Comparison of ENCODE assay signal across 8 cellular contexts in the genomic region with DNA sequence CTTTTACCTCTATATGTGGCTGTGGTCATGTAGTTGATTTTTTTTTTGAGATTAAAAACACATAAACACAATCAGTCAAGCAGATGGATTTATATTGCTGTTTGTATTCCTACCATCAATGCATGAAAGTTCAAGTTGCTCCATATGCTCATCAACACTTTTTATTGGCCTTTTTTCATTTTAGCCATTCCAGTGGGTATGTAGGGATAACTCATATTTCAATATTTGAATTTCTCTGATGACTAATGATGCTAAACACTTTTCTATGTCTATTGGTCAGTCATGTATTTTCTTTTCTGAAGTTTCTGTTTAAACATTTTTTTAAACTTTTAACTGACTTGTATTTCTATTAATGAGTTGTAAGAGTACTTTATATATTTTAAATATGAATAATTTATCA.
"Had no signal": no experiment of that assay in that cellular context is flagged by ENCODE, and none has a peak within 500 bp of the region (broad histone marks: within the 10 kb centered on the region; RNA-seq: fewer than 3 reads in every experiment).

No MANE protein-coding gene starts in this region.

- ATAC-seq: GM12878 had no signal

- FAIRE-seq: G401.6, GM12878, GM12891, GM12892, GM18507, GM19239 had no signal

- DNase-seq: GDM1, GF-D8 had no signal

- H3K4me3 ChIP-seq: GM12878 had no signal
